8 cellular contexts compared by ENCODE assay signal in genomic region chr3:125310623-125311076, GRCh38.
A peak's percentile ranks its signal among the peaks of the same experiment; 100 is the strongest.
DNase-seq lines count a peak whose midpoint lies in the region; TF ChIP-seq lines count a peak whose summit lies in the region.

No MANE protein-coding gene starts in this region.

- no peaks in the 10 kb centered on the region for H3K27me3 Mint-ChIP-seq in Calu3 (ENCODE audit: unreplicated experiment)

- H3K9me3 Mint-ChIP-seq in Calu3 (ENCODE audit: low read depth, unreplicated experiment): peaks cover 10% of the 10 kb centered on the region

- DNase-seq in H7 (peak; percentile 10), glomerular visceral epithelial cell (ENCODE audit: extremely low spot score) (peak; percentile 41), NCI-H2196 (lab: John Stamatoyannopoulos, UW; ENCODE audit: unreplicated experiment) (no peak), Calu3 (no peak), HuH-7.5 (ENCODE audit: low spot score) (no peak), NCI-H1092 treated with DMSO at 0.1 percent for 48 hours (lab: John Stamatoyannopoulos, UW) (no peak)
- peak; percentile 24 to 26 for DNase-seq in activated CD4-positive, alpha-beta T cell treated with anti-CD3 and anti-CD28 coated beads for 4 hours
- DNase-seq in stimulated activated CD8-positive, alpha-beta memory T cell treated with anti-CD3 and anti-CD28 coated beads, Interleukin-15, amount 100 ng/mL, for 4 hours (ENCODE audit: low read depth in 2 of 2): peak; percentile 7 to 9

- BruUV-seq in Calu3 (replicated peaks; lab: Mats Ljungman, UMichigan): no TSS peak

- intact Hi-C loops in Calu3 (cut with micrococcal nuclease; ENCODE audit: unreplicated experiment): no loop called here

- TF ChIP-seq CTCF in Calu3 (IDR thresholded peaks at IDR 0.05; ENCODE audit: unreplicated experiment): no peak

- peaks cover 41% of the 10 kb centered on the region for H3K36me3 Mint-ChIP-seq in Calu3 (ENCODE audit: insufficient read depth, unreplicated experiment)

- CTCF ChIA-PET in Calu3 (lab: Charles Lee): no interaction called here

- H3K4me1 Mint-ChIP-seq in Calu3 (ENCODE audit: low read depth, unreplicated experiment): no peaks in the 10 kb centered on the region

- no peak overlapping the region for H3K4me3 ChIP-seq in H7 (ENCODE audit: insufficient read depth, low read depth, low read length)

- no peak overlapping the region for H3K27ac Mint-ChIP-seq in Calu3 (ENCODE audit: unreplicated experiment)

- H3K36me3 ChIP-seq in H7 (replicated peaks; ENCODE audit: control insufficient read depth, insufficient read depth, low read length): no peaks in the 10 kb centered on the region; the same call in 1 of the 2 replicates

- no peaks in the 10 kb centered on the region for H3K27me3 ChIP-seq in H7 (ENCODE audit: control insufficient read depth, insufficient read depth, low read length)

- no peak overlapping the region for H3K4me3 Mint-ChIP-seq in Calu3 (ENCODE audit: low read depth, unreplicated experiment)

Comparison
In these comparisons a context has a peak if more than half of its experiments do, and no peak if none do; other contexts are left out.
1. DNase-seq: peak in H7 (single experiment), activated CD4-positive, alpha-beta T cell treated with anti-CD3 and anti-CD28 coated beads for 4 hours (2 of 2), glomerular visceral epithelial cell (single experiment) and stimulated activated CD8-positive, alpha-beta memory T cell treated with anti-CD3 and anti-CD28 coated beads, Interleukin-15, amount 100 ng/mL, for 4 hours (2 of 2); none in NCI-H2196 (single experiment), Calu3 (single experiment), HuH-7.5 (single experiment) and NCI-H1092 treated with DMSO at 0.1 percent for 48 hours (single experiment).